ENCODE assay signal across 18 cellular contexts in genomic region chr1:91273875-91274274, GRCh38.
"Had no signal": no experiment of that assay in that cellular context is flagged by ENCODE, and none has a peak within 500 bp of the region (broad histone marks: within the 10 kb centered on the region; RNA-seq: fewer than 3 reads in every experiment).

No MANE protein-coding gene starts in this region.

- H3K9me3 Mint-ChIP-seq: activated T-helper 1 cell treated with anti-CD3 and anti-CD28 coated beads, Interleukin-12 subunit alpha, Interleukin-12 subunit beta, Interleukin-2, Interleukin-4 antibody, amounts not matched to agents 30 ng/mL and 10 ng/mL and 1 ng/mL, durations not matched to agents 14 hours and 24 hours and 36 hours; effector memory CD8-positive, alpha-beta T cell; nephron progenitor cell had no signal

- H3K9me3 ChIP-seq: heart left ventricle, psoas muscle had no signal

- H3K27ac ChIP-seq: coronary artery, heart left ventricle, psoas muscle, WERI-Rb-1 had no signal

- H3K4me1 ChIP-seq: heart left ventricle, psoas muscle had no signal

- H3K4me3 Mint-ChIP-seq: activated CD8-positive, alpha-beta T cell treated with anti-CD3 and anti-CD28 coated beads, Interleukin-2, amount 10 ng/mL, durations not matched to agents 7 days and 5 days; activated T-helper 1 cell treated with anti-CD3 and anti-CD28 coated beads, Interleukin-12 subunit alpha, Interleukin-12 subunit beta, Interleukin-2, Interleukin-4 antibody, amounts not matched to agents 30 ng/mL and 10 ng/mL and 1 ng/mL, durations not matched to agents 14 hours and 24 hours and 36 hours; effector memory CD8-positive, alpha-beta T cell; nephron progenitor cell had no signal

- H3K27me3 ChIP-seq: heart left ventricle had no signal

- H3K4me1 Mint-ChIP-seq: nephron progenitor cell had no signal

- ATAC-seq: activated CD8-positive, alpha-beta T cell treated with anti-CD3 and anti-CD28 coated beads, Interleukin-2, amount 10 ng/mL, durations not matched to agents 7 days and 5 days; effector memory CD8-positive, alpha-beta T cell; heart left ventricle; psoas muscle; sciatic nerve had no signal

- H3K36me3 ChIP-seq: heart left ventricle, WERI-Rb-1 had no signal

- H3K4me3 ChIP-seq: coronary artery, heart left ventricle, psoas muscle had no signal

- H3K27ac Mint-ChIP-seq: activated CD8-positive, alpha-beta T cell treated with anti-CD3 and anti-CD28 coated beads, Interleukin-2, amount 10 ng/mL, durations not matched to agents 7 days and 5 days; activated T-helper 1 cell treated with anti-CD3 and anti-CD28 coated beads, Interleukin-12 subunit alpha, Interleukin-12 subunit beta, Interleukin-2, Interleukin-4 antibody, amounts not matched to agents 30 ng/mL and 10 ng/mL and 1 ng/mL, durations not matched to agents 14 hours and 24 hours and 36 hours; effector memory CD8-positive, alpha-beta T cell; nephron progenitor cell had no signal

- DNase-seq: activated CD4-positive, alpha-beta T cell treated with anti-CD3 and anti-CD28 coated beads for 4 hours; activated CD8-positive, alpha-beta T cell treated with anti-CD3 and anti-CD28 coated beads, Interleukin-2, amount 10 ng/mL, durations not matched to agents 7 days and 5 days; activated naive CD4-positive, alpha-beta T cell; aorta; caudate nucleus; effector memory CD8-positive, alpha-beta T cell; foreskin melanocyte; heart left ventricle; mammary epithelial cell; nephron progenitor cell; psoas muscle; stimulated activated CD4-positive, alpha-beta T cell treated with anti-CD3 and anti-CD28 coated beads, Interleukin-12 subunit alpha, Interleukin-12 subunit beta, amount 100 ng/mL, for 4 hours; stimulated activated naive CD4-positive, alpha-beta T cell treated with Interleukin-2 at 50 U/mL for 16 hours; T-helper 9 cell; WERI-Rb-1 had no signal
